In the genomic region with DNA sequence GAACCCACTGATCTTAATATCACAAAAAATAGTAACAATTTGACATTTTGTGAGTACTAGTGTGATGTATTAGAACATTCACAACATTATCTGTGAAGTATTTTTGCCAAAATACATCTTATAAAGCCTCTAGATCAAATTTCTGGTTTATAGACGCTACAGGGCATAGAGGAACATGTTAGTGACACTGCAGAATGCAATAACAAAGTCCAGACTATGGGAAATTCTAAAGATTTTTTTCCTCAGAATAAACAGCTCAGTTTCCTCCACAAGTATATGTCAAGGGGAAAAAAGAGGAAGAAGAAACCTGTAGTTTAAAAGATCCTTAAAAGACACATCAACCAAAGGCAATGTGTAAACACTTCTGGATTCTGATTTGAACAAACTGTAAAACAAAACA, we compare ENCODE assay signal across 37 cellular contexts. TPM values are rescaled to one million over a fixed set of nuclear protein-coding genes. Genes with fewer than 3 reads are reported as not detected.
"Had no signal": no experiment of that assay in that cellular context is flagged by ENCODE, and none has a peak within 500 bp of the region (broad histone marks: within the 10 kb centered on the region; RNA-seq: fewer than 3 reads in every experiment).

No MANE protein-coding gene starts in this region.

- H3K4me2 ChIP-seq: PC-9 had no signal

- H3K4me1 ChIP-seq: adrenal gland, body of pancreas, breast epithelium had no signal

- H3K4me3 Mint-ChIP-seq: activated CD4-positive, alpha-beta memory T cell treated with anti-CD3 and anti-CD28 coated beads, Interleukin-2, amount 10 ng/mL, durations not matched to agents 7 days and 5 days; activated CD8-positive, alpha-beta memory T cell treated with anti-CD3 and anti-CD28 coated beads, Interleukin-2, amount 10 ng/mL, durations not matched to agents 7 days and 5 days; activated naive CD4-positive, alpha-beta T cell treated with anti-CD3 and anti-CD28 coated beads, Interleukin-2, amount 50 U/mL, for 24 hours; activated naive CD8-positive, alpha-beta T cell treated with anti-CD3 and anti-CD28 coated beads, Interleukin-2, amount 10 ng/mL, durations not matched to agents 7 days and 5 days; activated T-cell treated with anti-CD3 and anti-CD28 coated beads, Interleukin-2, amount 50 U/mL, for 72 hours; activated T-helper 17 cell treated with anti-CD3 and anti-CD28 coated beads, Interleukin-2, amount 50 U/mL, for 72 hours had no signal

- H3K4me1 Mint-ChIP-seq: activated CD4-positive, alpha-beta memory T cell treated with anti-CD3 and anti-CD28 coated beads, Interleukin-2, amount 10 ng/mL, durations not matched to agents 7 days and 5 days; activated CD8-positive, alpha-beta memory T cell treated with anti-CD3 and anti-CD28 coated beads, Interleukin-2, amount 10 ng/mL, durations not matched to agents 7 days and 5 days; activated naive CD4-positive, alpha-beta T cell treated with anti-CD3 and anti-CD28 coated beads, Interleukin-2, amount 50 U/mL, for 24 hours; activated naive CD8-positive, alpha-beta T cell treated with anti-CD3 and anti-CD28 coated beads, Interleukin-2, amount 10 ng/mL, durations not matched to agents 7 days and 5 days; activated T-helper 17 cell treated with anti-CD3 and anti-CD28 coated beads, Interleukin-2, amount 50 U/mL, for 72 hours had no signal

- H3K27me3 ChIP-seq: adrenal gland, body of pancreas, breast epithelium had no signal

- H3K36me3 Mint-ChIP-seq: activated CD8-positive, alpha-beta memory T cell treated with anti-CD3 and anti-CD28 coated beads, Interleukin-2, amount 10 ng/mL, durations not matched to agents 7 days and 5 days; activated naive CD4-positive, alpha-beta T cell treated with anti-CD3 and anti-CD28 coated beads, Interleukin-2, amount 50 U/mL, for 24 hours; activated naive CD8-positive, alpha-beta T cell treated with anti-CD3 and anti-CD28 coated beads, Interleukin-2, amount 10 ng/mL, durations not matched to agents 7 days and 5 days had no signal

- H2AFZ ChIP-seq: PC-9 had no signal

- H3K27ac ChIP-seq: adrenal gland, body of pancreas, breast epithelium, PC-9, WERI-Rb-1 had no signal

- ATAC-seq: activated CD8-positive, alpha-beta memory T cell treated with anti-CD3 and anti-CD28 coated beads, Interleukin-2, amount 10 ng/mL, durations not matched to agents 7 days and 5 days; activated T-cell treated with anti-CD3 and anti-CD28 coated beads, Interleukin-2, amount 50 U/mL, for 72 hours; activated T-helper 17 cell treated with anti-CD3 and anti-CD28 coated beads, Interleukin-2, amount 50 U/mL, for 72 hours; body of pancreas had no signal

- H3K4me3 ChIP-seq: adrenal gland, body of pancreas, breast epithelium, PC-9 had no signal

- H3K27ac Mint-ChIP-seq: activated CD4-positive, alpha-beta memory T cell treated with anti-CD3 and anti-CD28 coated beads, Interleukin-2, amount 10 ng/mL, durations not matched to agents 7 days and 5 days; activated CD8-positive, alpha-beta memory T cell treated with anti-CD3 and anti-CD28 coated beads, Interleukin-2, amount 10 ng/mL, durations not matched to agents 7 days and 5 days; activated naive CD4-positive, alpha-beta T cell treated with anti-CD3 and anti-CD28 coated beads, Interleukin-2, amount 50 U/mL, for 24 hours; activated naive CD8-positive, alpha-beta T cell treated with anti-CD3 and anti-CD28 coated beads, Interleukin-2, amount 10 ng/mL, durations not matched to agents 7 days and 5 days; activated T-cell treated with anti-CD3 and anti-CD28 coated beads, Interleukin-2, amount 50 U/mL, for 72 hours; activated T-helper 17 cell treated with anti-CD3 and anti-CD28 coated beads, Interleukin-2, amount 50 U/mL, for 72 hours had no signal

- H3K9me3 Mint-ChIP-seq: activated CD4-positive, alpha-beta memory T cell treated with anti-CD3 and anti-CD28 coated beads, Interleukin-2, amount 10 ng/mL, durations not matched to agents 7 days and 5 days; activated naive CD4-positive, alpha-beta T cell treated with anti-CD3 and anti-CD28 coated beads, Interleukin-2, amount 50 U/mL, for 24 hours; activated naive CD8-positive, alpha-beta T cell treated with anti-CD3 and anti-CD28 coated beads, Interleukin-2, amount 10 ng/mL, durations not matched to agents 7 days and 5 days; activated T-helper 17 cell treated with anti-CD3 and anti-CD28 coated beads, Interleukin-2, amount 50 U/mL, for 72 hours had no signal

- H3K36me3 ChIP-seq: adrenal gland, breast epithelium, WERI-Rb-1 had no signal

- H3K27me3 Mint-ChIP-seq: activated naive CD8-positive, alpha-beta T cell treated with anti-CD3 and anti-CD28 coated beads, Interleukin-2, amount 10 ng/mL, durations not matched to agents 7 days and 5 days had no signal

- H3K9me3 ChIP-seq: adrenal gland, body of pancreas, breast epithelium had no signal

- FAIRE-seq: astrocyte, colon, RCC 7860 had no signal

- DNase-seq: activated CD4-positive, alpha-beta memory T cell treated with anti-CD3 and anti-CD28 coated beads, Interleukin-2, amount 10 ng/mL, durations not matched to agents 7 days and 5 days; activated CD4-positive, alpha-beta T cell treated with anti-CD3 and anti-CD28 coated beads for 1 hour; activated CD4-positive, alpha-beta T cell treated with anti-CD3 and anti-CD28 coated beads for 48 hours; activated CD4-positive, CD25-positive, alpha-beta regulatory T cell; activated CD8-positive, alpha-beta memory T cell treated with anti-CD3 and anti-CD28 coated beads for 24 hours; activated CD8-positive, alpha-beta memory T cell treated with anti-CD3 and anti-CD28 coated beads, Interleukin-2, amount 10 ng/mL, durations not matched to agents 7 days and 5 days; activated CD8-positive, alpha-beta memory T cell treated with anti-CD3 and anti-CD28 coated beads, Interleukin-2, amount 50 U/mL, for 48 hours; activated effector memory CD4-positive, alpha-beta T cell treated with anti-CD3 and anti-CD28 coated beads, Interleukin-2, amount 50 U/mL, for 16 hours; activated naive CD4-positive, alpha-beta T cell treated with Interleukin-2 at 50 U/mL for 16 hours; activated naive CD8-positive, alpha-beta T cell treated with anti-CD3 and anti-CD28 coated beads, Interleukin-2, amount 10 ng/mL, durations not matched to agents 7 days and 5 days; activated T-cell treated with anti-CD3 and anti-CD28 coated beads, Interleukin-2, amount 50 U/mL, for 72 hours; adrenal gland; body of pancreas; cerebellar nuclear complex; NCI-H1048; NCI-H1105 treated with DMSO at 0.1 percent for 48 hours; NCI-H1436; NCI-H1694; NCI-H2029; NCI-H510A; NCI-H526; NCI-H748 treated with DMSO at 0.1 percent for 48 hours; NK-92 treated with Interleukin-12 subunit alpha and Interleukin-12 subunit beta, amount 100 ng/mL, for 24 hours; PC-9; Right ventricle myocardium superior; T1000; WERI-Rb-1 had no signal

RNA-seq across cellular contexts. Expression of a gene that starts 26.4 kb away (rescaled TPM):
- total RNA-seq: activated CD4-positive, alpha-beta memory T cell treated with anti-CD3 and anti-CD28 coated beads, Interleukin-2, amount 10 ng/mL, durations not matched to agents 7 days and 5 days; activated CD8-positive, alpha-beta memory T cell treated with anti-CD3 and anti-CD28 coated beads, Interleukin-2, amount 10 ng/mL, durations not matched to agents 7 days and 5 days; activated naive CD8-positive, alpha-beta T cell treated with anti-CD3 and anti-CD28 coated beads, Interleukin-2, amount 10 ng/mL, durations not matched to agents 7 days and 5 days; activated T-cell treated with anti-CD3 and anti-CD28 coated beads, Interleukin-2, amount 50 U/mL, for 72 hours; activated T-helper 17 cell treated with anti-CD3 and anti-CD28 coated beads, Interleukin-2, amount 50 U/mL, for 72 hours; adrenal gland; astrocyte; body of pancreas; breast epithelium; cardiac septum; M059J; PC-9; Right ventricle myocardium superior; T-helper 1 cell treated with Interleukin-12 subunit alpha and Interleukin-12 subunit beta and Interleukin-4 antibody, amounts not matched to agents 30 ng/mL and 1 ng/mL, for 36 hours; T-helper 2 cell treated with Interferon-gamma antibody and Interleukin-4, amounts not matched to agents 100 ng/mL and 5 ng/mL, for 36 hours had no signal
- polyA plus RNA-seq: adrenal gland had no signal
